In genomic region chr22:48607901-48608650, GRCh38 we compare ENCODE assay signal across 23 cellular contexts.
"Had no signal": no experiment of that assay in that cellular context is flagged by ENCODE, and none has a peak within 500 bp of the region (broad histone marks: within the 10 kb centered on the region; RNA-seq: fewer than 3 reads in every experiment).

No MANE protein-coding gene starts in this region.

- H3K27me3 ChIP-seq: colonic mucosa, suprapubic skin had no signal

- H3K36me3 ChIP-seq: colonic mucosa, lower lobe of right lung, suprapubic skin had no signal

- H3K9me3 ChIP-seq: colonic mucosa, lower lobe of right lung, suprapubic skin had no signal

- H3K27me3 Mint-ChIP-seq: activated B cell treated with CpG ODN at 0.5 μM for 24 hours; activated CD4-positive, alpha-beta memory T cell treated with anti-CD3 and anti-CD28 coated beads, Interleukin-2, amount 10 ng/mL, durations not matched to agents 7 days and 5 days; activated CD8-positive, alpha-beta memory T cell treated with anti-CD3 and anti-CD28 coated beads, Interleukin-2, amount 10 ng/mL, durations not matched to agents 7 days and 5 days; activated T-helper 17 cell treated with anti-CD3 and anti-CD28 coated beads, Interleukin-2, amount 50 U/mL, for 72 hours; central memory CD8-positive, alpha-beta T cell; progenitor cell of endocrine pancreas had no signal

- H3K4me3 ChIP-seq: colonic mucosa, lower lobe of right lung, suprapubic skin had no signal

- H3K4me3 Mint-ChIP-seq: activated B cell treated with CpG ODN at 0.5 μM for 24 hours; activated CD4-positive, alpha-beta memory T cell treated with anti-CD3 and anti-CD28 coated beads, Interleukin-2, amount 10 ng/mL, durations not matched to agents 7 days and 5 days; activated CD8-positive, alpha-beta memory T cell treated with anti-CD3 and anti-CD28 coated beads, Interleukin-2, amount 10 ng/mL, durations not matched to agents 7 days and 5 days; activated naive CD4-positive, alpha-beta T cell treated with anti-CD3 and anti-CD28 coated beads for 36 hours; activated T-helper 17 cell treated with anti-CD3 and anti-CD28 coated beads, Interleukin-2, amount 50 U/mL, for 72 hours; central memory CD8-positive, alpha-beta T cell; endodermal cell; mesothelial cell of epicardium; nephron; T-helper 2 cell treated with Interferon-gamma antibody and Interleukin-4, amounts not matched to agents 5 μg/mL and 100 μg/mL, for 36 hours had no signal

- H3K4me1 ChIP-seq: colonic mucosa, lower lobe of right lung, suprapubic skin had no signal

- H3K27ac ChIP-seq: colonic mucosa, epithelial cell of prostate, lower lobe of right lung, suprapubic skin had no signal

- H3K4me1 Mint-ChIP-seq: activated B cell treated with CpG ODN at 0.5 μM for 24 hours; activated CD4-positive, alpha-beta memory T cell treated with anti-CD3 and anti-CD28 coated beads, Interleukin-2, amount 10 ng/mL, durations not matched to agents 7 days and 5 days; activated CD8-positive, alpha-beta memory T cell treated with anti-CD3 and anti-CD28 coated beads, Interleukin-2, amount 10 ng/mL, durations not matched to agents 7 days and 5 days; activated T-helper 17 cell treated with anti-CD3 and anti-CD28 coated beads, Interleukin-2, amount 50 U/mL, for 72 hours; central memory CD8-positive, alpha-beta T cell; endodermal cell; mesothelial cell of epicardium had no signal

- H3K27ac Mint-ChIP-seq: activated B cell treated with CpG ODN at 0.5 μM for 24 hours; activated CD4-positive, alpha-beta memory T cell treated with anti-CD3 and anti-CD28 coated beads, Interleukin-2, amount 10 ng/mL, durations not matched to agents 7 days and 5 days; activated CD8-positive, alpha-beta memory T cell treated with anti-CD3 and anti-CD28 coated beads, Interleukin-2, amount 10 ng/mL, durations not matched to agents 7 days and 5 days; activated naive CD4-positive, alpha-beta T cell treated with anti-CD3 and anti-CD28 coated beads for 36 hours; activated T-helper 17 cell treated with anti-CD3 and anti-CD28 coated beads, Interleukin-2, amount 50 U/mL, for 72 hours; endodermal cell; mesothelial cell of epicardium; nephron; progenitor cell of endocrine pancreas; T-helper 2 cell treated with Interferon-gamma antibody and Interleukin-4, amounts not matched to agents 5 μg/mL and 100 μg/mL, for 36 hours had no signal

- DNase-seq: activated B cell treated with CpG ODN at 0.5 μM for 24 hours; activated CD4-positive, alpha-beta memory T cell treated with anti-CD3 and anti-CD28 coated beads, Interleukin-2, amount 10 ng/mL, durations not matched to agents 7 days and 5 days; activated CD4-positive, alpha-beta T cell treated with anti-CD3 and anti-CD28 coated beads for 48 hours; activated CD8-positive, alpha-beta memory T cell treated with anti-CD3 and anti-CD28 coated beads, Interleukin-2, amount 10 ng/mL, durations not matched to agents 7 days and 5 days; activated naive CD4-positive, alpha-beta T cell treated with anti-CD3 and anti-CD28 coated beads for 36 hours; aorta; colonic mucosa; endodermal cell; foreskin fibroblast; islet precursor cell; lower lobe of right lung; stimulated activated CD4-positive, alpha-beta T cell treated with anti-CD3 and anti-CD28 coated beads, Interleukin-12 subunit alpha, Interleukin-12 subunit beta, amount 100 ng/mL, for 4 hours; stimulated activated CD4-positive, alpha-beta T cell treated with anti-CD3 and anti-CD28 coated beads, Interleukin-1b, Interleukin-23, amount 100 ng/mL, for 48 hours; stimulated activated naive CD8-positive, alpha-beta T cell treated with anti-CD3 and anti-CD28 coated beads, Interleukin-15, Interleukin-2, amounts not matched to agents 100 U/mL and 50 U/mL, for 24 hours; trophoblast cell had no signal

- H3K36me3 Mint-ChIP-seq: mesothelial cell of epicardium had no signal

- ATAC-seq: activated CD8-positive, alpha-beta memory T cell treated with anti-CD3 and anti-CD28 coated beads, Interleukin-2, amount 10 ng/mL, durations not matched to agents 7 days and 5 days; activated T-helper 17 cell treated with anti-CD3 and anti-CD28 coated beads, Interleukin-2, amount 50 U/mL, for 72 hours; lower lobe of right lung; stimulated activated naive CD8-positive, alpha-beta T cell treated with anti-CD3 and anti-CD28 coated beads, Interleukin-15, Interleukin-2, amounts not matched to agents 100 U/mL and 50 U/mL, for 24 hours had no signal
